In the genomic region with DNA sequence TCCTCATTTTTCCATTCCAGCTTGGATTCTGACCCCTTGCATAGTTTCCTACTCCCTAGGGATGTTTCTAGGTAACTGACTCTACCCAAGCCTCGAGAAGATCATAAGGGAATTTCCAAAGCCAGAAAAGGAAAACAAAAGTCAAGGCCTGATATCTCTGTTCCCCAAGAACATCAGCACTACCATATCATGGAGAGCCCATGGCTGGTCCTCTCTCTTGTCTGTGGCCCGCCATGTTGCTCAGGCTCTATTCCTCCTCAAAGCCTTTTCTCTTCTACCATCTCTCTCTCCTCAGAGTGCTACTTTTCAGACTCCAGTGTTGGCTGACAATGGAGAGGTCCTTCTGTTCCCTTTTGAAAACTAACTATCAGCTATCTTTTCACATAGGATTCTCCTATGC, we compare ENCODE assay signal across 21 cellular contexts.
DNase-seq lines count a peak whose midpoint lies in the region; ATAC-seq, FAIRE-seq and TF ChIP-seq lines count a peak whose summit lies in the region.
"Had no signal": no experiment of that assay in that cellular context is flagged by ENCODE, and none has a peak within 500 bp of the region (broad histone marks: within the 10 kb centered on the region; RNA-seq: fewer than 3 reads in every experiment).

No MANE protein-coding gene starts in this region.

- H2AFZ ChIP-seq in GM12878 (ENCODE audit: control insufficient read depth, low read depth, low read length): no peak overlapping the region

- POLR2A ChIA-PET in GM12878 (lab: Charles Lee): interaction anchor here (0.8 kb wide), 1 partner anchor 19 kb away, joined by 3 read pairs; no protein-coding TSS in a partner anchor

- CTCF ChIA-PET in GM12878 (lab: Yijun Ruan, JAX): interaction anchor here (0.6 to 1.4 kb wide), 2 partner anchors 18 to 793 kb away, joined by 3 to 6 read pairs; no protein-coding TSS in a partner anchor

- no peak overlapping the region for H3K4me3 ChIP-seq in GM12878
- H3K4me3 ChIP-seq: BLaER1 had no signal

- H3K4me2 ChIP-seq in GM12878 (ENCODE audit: control insufficient read depth, insufficient read depth): no peak overlapping the region
- H3K4me2 ChIP-seq: BLaER1 had no signal

- H4K20me1 ChIP-seq in GM12878 (ENCODE audit: control insufficient read depth, insufficient read depth): no peaks in the 10 kb centered on the region
- H4K20me1 ChIP-seq: BLaER1 had no signal

- TF ChIP-seq CTCF in C4-2B (conservative IDR thresholded peaks at IDR 0.05) (no peak), VCaP (conservative IDR thresholded peaks at IDR 0.05) (no peak), GM12878 (IDR thresholded peaks at IDR 0.05 in 2 of 3, conservative IDR thresholded peaks at IDR 0.05 in 1 of 3; ENCODE audit: control insufficient read depth in 2 of 3, extremely low read depth in 1 of 3, insufficient read depth in 1 of 3, low read depth in 3 of 3, low read length in 3 of 3) (no peak)

- no peak overlapping the region for H3K9ac ChIP-seq in GM12878 (ENCODE audit: control insufficient read depth, insufficient read depth, low read length)
- H3K9ac ChIP-seq: BLaER1 had no signal

- DNase-seq in GM12878 (ENCODE audit: low read depth, low spot score) (no peak), middle frontal gyrus (ENCODE audit: extremely low spot score, low spot score) (no peak), kidney glomerular epithelial cell (lab: John Stamatoyannopoulos, UW) (no peak)
- DNase-seq: 8988T; ACHN; BE2C; CD4-positive, alpha-beta memory T cell; CD4-positive, CD25-positive, alpha-beta regulatory T cell; CD8-positive, alpha-beta memory T cell; COR-L47; DMS 273 treated with DMSO at 0.1 percent for 48 hours; DMS79 treated with DMSO at 0.1 percent for 48 hours; GF-D8 had no signal

- 48% methylated on average over 2 of the region's 2 CpGs for WGBS in GM12878 (ENCODE audit: insufficient coverage, insufficient replicate concordance, low lambda C conversion rate, missing lambda C conversion rate)

- no peak for TF ChIP-seq EP300 in GM12878 (IDR thresholded peaks at IDR 0.05; ENCODE audit: borderline replicate concordance in 1 of 2, control insufficient read depth in 1 of 2, low read depth in 2 of 2, low read length in 2 of 2)

- intact Hi-C loops in GM12878 (cut with micrococcal nuclease; ENCODE audit: unreplicated experiment): no loop called here

- BruUV-seq in GM12878 (replicated peaks; lab: Mats Ljungman, UMichigan): no TSS peak

- H3K36me3 ChIP-seq in GM12878 (ENCODE audit: control insufficient read depth in 2 of 2, insufficient read depth in 2 of 2, low read length in 1 of 2): no peaks in the 10 kb centered on the region
- H3K36me3 ChIP-seq: BE2C, BLaER1 had no signal

- TF ChIP-seq POLR2A in GM12878 (IDR thresholded peaks at IDR 0.05; ENCODE audit: low read depth, low read length): no peak

- no peaks in the 10 kb centered on the region for H3K4me1 ChIP-seq in GM12878 (ENCODE audit: control insufficient read depth, insufficient read depth, low read length)
- H3K4me1 ChIP-seq: BE2C had no signal

- TF ChIP-seq RAD21 in GM12878 (IDR thresholded peaks at IDR 0.05; ENCODE audit: insufficient read depth, low read depth, low read length): no peak

- ATAC-seq in GM12878 (no peak), HG02938 (IDR thresholded peaks at IDR 0.05; ENCODE audit: unreplicated experiment) (no peak), GM21723 (IDR thresholded peaks at IDR 0.05; ENCODE audit: unreplicated experiment) (no peak)

- RAD21 ChIA-PET in GM12878 (lab: Charles Lee; ENCODE audit: unreplicated experiment): no interaction called here

- H3K9me3 ChIP-seq in GM12878 (replicated peaks; ENCODE audit: control insufficient read depth, insufficient read depth, low read length): no peaks in the 10 kb centered on the region
- H3K9me3 ChIP-seq: BE2C, BLaER1 had no signal

- H3K27me3 ChIP-seq in GM12878 (replicated peaks in 1 of 2; ENCODE audit: control insufficient read depth in 2 of 2, insufficient read depth in 2 of 2, low read length in 1 of 2): no peaks in the 10 kb centered on the region
- H3K27me3 ChIP-seq: BE2C, BLaER1 had no signal

- peak overlapping the region; percentile 51; the same call in 1 of the 2 replicates for H3K27ac ChIP-seq in C4-2B
- peak overlapping the region; percentile 97; the same call in 1 of the 2 replicates for H3K27ac ChIP-seq in VCaP
- no peak overlapping the region for H3K27ac ChIP-seq in GM12878 (ENCODE audit: control insufficient read depth, insufficient read depth)
- H3K27ac ChIP-seq: BLaER1 had no signal

- in situ Hi-C loops in GM12878 (cut with MboI): no loop called here

- H3K79me2 ChIP-seq in GM12878 (ENCODE audit: control insufficient read depth, insufficient read depth, low read length): no peaks in the 10 kb centered on the region

- FAIRE-seq in GM12878 (lab: Jason Lieb, UNC): no peak
- FAIRE-seq: A204.1, G401.6, GM18507 had no signal

- SMC1A ChIA-PET in GM12878 (lab: Charles Lee; ENCODE audit: uncharacterized antibody, unreplicated experiment): interaction anchor here (0.6 to 2.4 kb wide), 3 partner anchors 18 to 535 kb away, joined by 3 to 11 read pairs (median 3); no protein-coding TSS in a partner anchor

TF ChIP-seq in GM12878, 131 proteins besides CTCF, POLR2A, EP300 and RAD21:
- TF ChIP-seq HDAC2 (IDR thresholded peaks at IDR 0.05) (no peak), REST (IDR thresholded peaks at IDR 0.05; ENCODE audit: low read depth, low read length) (peak; percentile 60)
